ENCODE assay signal across 1 cellular context in genomic region chr13:93260591-93260990, GRCh38.
TF ChIP-seq lines count a peak whose summit lies in the region.

No MANE protein-coding gene starts in this region.

TF ChIP-seq in SK-N-SH, 30 proteins besides CTCF, POLR2A, EP300 and RAD21:
- TF ChIP-seq REST (IDR thresholded peaks at IDR 0.05; ENCODE audit: low read depth, low read length) (no peak), TEAD4 (IDR thresholded peaks at IDR 0.05; ENCODE audit: borderline replicate concordance, insufficient read depth) (no peak), TCF12 (IDR thresholded peaks at IDR 0.05) (peak; percentile 17; the same call in 1 of the 2 replicates), PBX3 (IDR thresholded peaks at IDR 0.05) (peak; percentile 51; the same call in 1 of the 2 replicates), GABPA (IDR thresholded peaks at IDR 0.05; ENCODE audit: low read depth) (no peak)
